2 cellular contexts compared by ENCODE assay signal in genomic region chr15:40928351-40928974, GRCh38.
TF ChIP-seq lines count a peak whose summit lies in the region.

No MANE protein-coding gene starts in this region.

TF ChIP-seq in A549, 52 proteins besides CTCF, POLR2A, EP300 and RAD21 (continued from another document):
- TF ChIP-seq REST (IDR thresholded peaks at IDR 0.05) (no peak), PHF8 (IDR thresholded peaks at IDR 0.05; ENCODE audit: borderline replicate concordance, low read depth) (no peak), ZFP36 (IDR thresholded peaks at IDR 0.05; ENCODE audit: borderline replicate concordance, partially characterized antibody) (no peak), HES2 (IDR thresholded peaks at IDR 0.05) (no peak), KDM1A (IDR thresholded peaks at IDR 0.05; ENCODE audit: low read depth) (no peak)
TF ChIP-seq in A549: peak in this region for 0.

TF ChIP-seq in HEK293T, 16 proteins besides CTCF, POLR2A, EP300 and RAD21 (continued from another document):
- TF ChIP-seq PKNOX1 (IDR thresholded peaks at IDR 0.05) = no peak
